In genomic region chr5:32020271-32020670, GRCh38 we compare ENCODE assay signal across 9 cellular contexts.
DNase-seq lines count a peak whose midpoint lies in the region; ATAC-seq lines count a peak whose summit lies in the region.
"Had no signal": no experiment of that assay in that cellular context is flagged by ENCODE, and none has a peak within 500 bp of the region (broad histone marks: within the 10 kb centered on the region; RNA-seq: fewer than 3 reads in every experiment).

No MANE protein-coding gene starts in this region.

- no peaks in the 10 kb centered on the region for H3K27me3 ChIP-seq in CD8-positive, alpha-beta memory T cell (ENCODE audit: insufficient read depth, low read length, poor library complexity, severe bottlenecking)
- no peaks in the 10 kb centered on the region for H3K27me3 ChIP-seq in H7 (ENCODE audit: control insufficient read depth, insufficient read depth, low read length)

- ATAC-seq in GM19438 (IDR thresholded peaks at IDR 0.05; ENCODE audit: low read depth, unreplicated experiment) (peak; percentile 86), HG03280 (IDR thresholded peaks at IDR 0.05; ENCODE audit: unreplicated experiment) (peak; percentile 86)

- H3K27me3 Mint-ChIP-seq in CD8-positive, alpha-beta memory T cell: peaks cover 3% of the 10 kb centered on the region in 2 donors
- H3K27me3 Mint-ChIP-seq in activated naive CD8-positive, alpha-beta T cell treated with anti-CD3 and anti-CD28 coated beads for 36 hours: no peaks in the 10 kb centered on the region

- peaks cover 0 to 3% (median 2%) of the 10 kb centered on the region in 3 donors for H3K36me3 Mint-ChIP-seq in CD8-positive, alpha-beta memory T cell
- no peaks in the 10 kb centered on the region for H3K36me3 Mint-ChIP-seq in activated naive CD8-positive, alpha-beta T cell treated with anti-CD3 and anti-CD28 coated beads for 36 hours

- no peaks in the 10 kb centered on the region for H3K9me3 Mint-ChIP-seq in CD8-positive, alpha-beta memory T cell
- H3K9me3 Mint-ChIP-seq in activated naive CD8-positive, alpha-beta T cell treated with anti-CD3 and anti-CD28 coated beads for 36 hours: no peaks in the 10 kb centered on the region

- no peaks in the 10 kb centered on the region for H3K9me3 ChIP-seq in CD8-positive, alpha-beta memory T cell (ENCODE audit: low read length)

- H3K4me1 Mint-ChIP-seq in CD8-positive, alpha-beta memory T cell: peaks cover 11 to 24% (median 21%) of the 10 kb centered on the region in 3 donors
- H3K4me1 Mint-ChIP-seq in activated naive CD8-positive, alpha-beta T cell treated with anti-CD3 and anti-CD28 coated beads for 36 hours: peaks cover 18% of the 10 kb centered on the region

- no peaks in the 10 kb centered on the region for H3K36me3 ChIP-seq in CD8-positive, alpha-beta memory T cell (ENCODE audit: insufficient read depth, low read length)
- no peaks in the 10 kb centered on the region; the same call in 1 of the 2 replicates for H3K36me3 ChIP-seq in H7 (replicated peaks; ENCODE audit: control insufficient read depth, insufficient read depth, low read length)

- peak overlapping the region; percentile 46 for H3K4me3 ChIP-seq in CD8-positive, alpha-beta memory T cell (ENCODE audit: low read length)
- H3K4me3 ChIP-seq in H7 (ENCODE audit: insufficient read depth, low read depth, low read length): no peak overlapping the region
- H3K4me3 ChIP-seq: SK-N-MC had no signal

- DNase-seq in CD8-positive, alpha-beta memory T cell: peak in 2 of 5 donors; percentile 6 to 16
- DNase-seq in activated naive CD8-positive, alpha-beta T cell treated with anti-CD3 and anti-CD28 coated beads for 36 hours: no peak
- no peak for DNase-seq in NCI-H748 treated with DMSO at 0.1 percent for 48 hours (lab: John Stamatoyannopoulos, UW)
- no peak for DNase-seq in SHP77 (lab: John Stamatoyannopoulos, UW)
- DNase-seq in H7: no peak
- DNase-seq in NCI-H1417 (lab: John Stamatoyannopoulos, UW): no peak

- POLR2A ChIA-PET in CD8-positive, alpha-beta memory T cell (lab: Charles Lee): no interaction called here

- no peaks in the 10 kb centered on the region for H3K4me1 ChIP-seq in CD8-positive, alpha-beta memory T cell (ENCODE audit: insufficient read depth, low read length)

- H3K27ac Mint-ChIP-seq in CD8-positive, alpha-beta memory T cell: peak overlapping the region in 6 of 8 donors; percentile 43 to 94 (median 86)
- peak overlapping the region; percentile 84 for H3K27ac Mint-ChIP-seq in activated naive CD8-positive, alpha-beta T cell treated with anti-CD3 and anti-CD28 coated beads for 36 hours

- CTCF ChIA-PET in CD8-positive, alpha-beta memory T cell (lab: Charles Lee): no interaction called here

- peak overlapping the region in 5 of 7 donors; percentile 70 to 90 (median 84) for H3K4me3 Mint-ChIP-seq in CD8-positive, alpha-beta memory T cell
- H3K4me3 Mint-ChIP-seq in activated naive CD8-positive, alpha-beta T cell treated with anti-CD3 and anti-CD28 coated beads for 36 hours: peak overlapping the region; percentile 59

- no peak overlapping the region for H3K27ac ChIP-seq in CD8-positive, alpha-beta memory T cell (ENCODE audit: low read depth, low read length)
- H3K27ac ChIP-seq: SK-N-MC had no signal
